In genomic region chr2:73986085-73986680, GRCh38 we compare ENCODE assay signal across 8 cellular contexts. TPM values are rescaled to one million over a fixed set of nuclear protein-coding genes. Genes with fewer than 3 reads are reported as not detected.
A peak's percentile ranks its signal among the peaks of the same experiment; 100 is the strongest.
DNase-seq lines count a peak whose midpoint lies in the region; ATAC-seq and TF ChIP-seq lines count a peak whose summit lies in the region.

No MANE protein-coding gene starts in this region.

- peak; percentile 31 for ATAC-seq in activated CD8-positive, alpha-beta T cell treated with anti-CD3 and anti-CD28 coated beads, Interleukin-2, amount 10 ng/mL, durations not matched to agents 7 days and 5 days
- peak; percentile 13 to 20 for ATAC-seq in stimulated activated naive B cell treated with anti-CD40 and anti-IgM and Interleukin-4, amounts not matched to agents 10 μg/mL and 1 μg/mL and 100 μg/mL, for 72 hours (replicated peaks)
- ATAC-seq in HG03520 (IDR thresholded peaks at IDR 0.05; ENCODE audit: unreplicated experiment), result no peak
- ATAC-seq in HG02981 (IDR thresholded peaks at IDR 0.05; ENCODE audit: unreplicated experiment), result no peak

- H3K9ac ChIP-seq in HUES6 (ENCODE audit: low read length), result peak overlapping the region; percentile 75

- TF ChIP-seq CTCF in glutamatergic neuron (IDR thresholded peaks at IDR 0.05; ENCODE audit: partially characterized antibody, unreplicated experiment), result no peak

- CTCF ChIA-PET in activated CD8-positive, alpha-beta T cell treated with anti-CD3 and anti-CD28 coated beads, Interleukin-2, amount 10 ng/mL, durations not matched to agents 7 days and 5 days (lab: Charles Lee), result interaction anchor here (0.7 to 5.0 kb wide), 10 partner anchors 10 to 160 kb away, joined by 3 to 71 read pairs (median 8); partner anchors contain the start of gene STAMBP

- no peak overlapping the region for H3K27ac ChIP-seq in HUES6 (ENCODE audit: low read depth, low read length)

- H3K36me3 Mint-ChIP-seq in activated CD8-positive, alpha-beta T cell treated with anti-CD3 and anti-CD28 coated beads, Interleukin-2, amount 10 ng/mL, durations not matched to agents 7 days and 5 days (ENCODE audit: low read depth), result peaks cover 59% of the 10 kb centered on the region
- H3K36me3 Mint-ChIP-seq in glutamatergic neuron (ENCODE audit: unreplicated experiment), result no peaks in the 10 kb centered on the region
- H3K36me3 Mint-ChIP-seq in stimulated activated naive B cell treated with anti-CD40 and anti-IgM and Interleukin-4, amounts not matched to agents 10 μg/mL and 1 μg/mL and 100 μg/mL, for 72 hours, result peaks cover 46 to 54% of the 10 kb centered on the region in 2 donors

- H3K27ac Mint-ChIP-seq in activated CD8-positive, alpha-beta T cell treated with anti-CD3 and anti-CD28 coated beads, Interleukin-2, amount 10 ng/mL, durations not matched to agents 7 days and 5 days, result peak overlapping the region; percentile 90
- no peak overlapping the region for H3K27ac Mint-ChIP-seq in glutamatergic neuron (ENCODE audit: unreplicated experiment)
- H3K27ac Mint-ChIP-seq in stimulated activated naive B cell treated with anti-CD40 and anti-IgM and Interleukin-4, amounts not matched to agents 10 μg/mL and 1 μg/mL and 100 μg/mL, for 72 hours, result peak overlapping the region; percentile 96

- H3K27me3 Mint-ChIP-seq in activated CD8-positive, alpha-beta T cell treated with anti-CD3 and anti-CD28 coated beads, Interleukin-2, amount 10 ng/mL, durations not matched to agents 7 days and 5 days (ENCODE audit: low read depth), result peaks cover 6% of the 10 kb centered on the region
- peaks cover 18% of the 10 kb centered on the region for H3K27me3 Mint-ChIP-seq in glutamatergic neuron (ENCODE audit: unreplicated experiment)
- H3K27me3 Mint-ChIP-seq in stimulated activated naive B cell treated with anti-CD40 and anti-IgM and Interleukin-4, amounts not matched to agents 10 μg/mL and 1 μg/mL and 100 μg/mL, for 72 hours, result no peaks in the 10 kb centered on the region

- no peaks in the 10 kb centered on the region for H3K9me3 Mint-ChIP-seq in activated CD8-positive, alpha-beta T cell treated with anti-CD3 and anti-CD28 coated beads, Interleukin-2, amount 10 ng/mL, durations not matched to agents 7 days and 5 days (ENCODE audit: insufficient read depth)
- peaks cover 7% of the 10 kb centered on the region for H3K9me3 Mint-ChIP-seq in glutamatergic neuron (ENCODE audit: unreplicated experiment)
- peaks cover 4 to 8% of the 10 kb centered on the region in 2 donors for H3K9me3 Mint-ChIP-seq in stimulated activated naive B cell treated with anti-CD40 and anti-IgM and Interleukin-4, amounts not matched to agents 10 μg/mL and 1 μg/mL and 100 μg/mL, for 72 hours

- peak overlapping the region; percentile 64 for H3K4me3 ChIP-seq in HUES6 (ENCODE audit: low read depth, low read length)

- peaks cover 73% of the 10 kb centered on the region for H3K4me1 Mint-ChIP-seq in activated CD8-positive, alpha-beta T cell treated with anti-CD3 and anti-CD28 coated beads, Interleukin-2, amount 10 ng/mL, durations not matched to agents 7 days and 5 days (ENCODE audit: low read depth)
- H3K4me1 Mint-ChIP-seq in glutamatergic neuron (ENCODE audit: low read depth, unreplicated experiment), result peaks cover 31% of the 10 kb centered on the region
- H3K4me1 Mint-ChIP-seq in stimulated activated naive B cell treated with anti-CD40 and anti-IgM and Interleukin-4, amounts not matched to agents 10 μg/mL and 1 μg/mL and 100 μg/mL, for 72 hours, result peaks cover 68 to 83% of the 10 kb centered on the region in 2 donors

- POLR2A ChIA-PET in activated CD8-positive, alpha-beta T cell treated with anti-CD3 and anti-CD28 coated beads, Interleukin-2, amount 10 ng/mL, durations not matched to agents 7 days and 5 days (lab: Charles Lee), result interaction anchor here (0.9 to 4.3 kb wide), 6 partner anchors 15 to 192 kb away, joined by 3 to 27 read pairs (median 6); partner anchors contain the start of genes DGUOK and MOB1A

- no peaks in the 10 kb centered on the region; the same call in 1 of the 2 replicates for H3K36me3 ChIP-seq in HUES6 (ENCODE audit: control insufficient read depth, insufficient read depth, low read length)

- H3K4me3 Mint-ChIP-seq in activated CD8-positive, alpha-beta T cell treated with anti-CD3 and anti-CD28 coated beads, Interleukin-2, amount 10 ng/mL, durations not matched to agents 7 days and 5 days, result peak overlapping the region; percentile 79
- H3K4me3 Mint-ChIP-seq in glutamatergic neuron (ENCODE audit: unreplicated experiment), result peak overlapping the region; percentile 89
- H3K4me3 Mint-ChIP-seq in stimulated activated naive B cell treated with anti-CD40 and anti-IgM and Interleukin-4, amounts not matched to agents 10 μg/mL and 1 μg/mL and 100 μg/mL, for 72 hours, result peak overlapping the region; percentile 86 to 92

- H3K27me3 ChIP-seq in HUES6 (ENCODE audit: control insufficient read depth, insufficient read depth, low read length), result peaks cover 50% of the 10 kb centered on the region

- peak; percentile 66 for DNase-seq in activated CD8-positive, alpha-beta T cell treated with anti-CD3 and anti-CD28 coated beads, Interleukin-2, amount 10 ng/mL, durations not matched to agents 7 days and 5 days
- DNase-seq in glutamatergic neuron, result no peak
- no peak for DNase-seq in stimulated activated naive B cell treated with anti-CD40 and anti-IgM and Interleukin-4, amounts not matched to agents 10 μg/mL and 1 μg/mL and 100 μg/mL, for 72 hours
- DNase-seq in NK-92 (lab: John Stamatoyannopoulos, UW; ENCODE audit: unreplicated experiment), result no peak
- no peak for DNase-seq in NCI-H446 treated with DMSO at 0.1 percent for 48 hours (lab: John Stamatoyannopoulos, UW)

- peaks cover 44% of the 10 kb centered on the region for H3K4me1 ChIP-seq in HUES6 (ENCODE audit: control insufficient read depth, insufficient read depth, low read length)

- no peaks in the 10 kb centered on the region for H3K9me3 ChIP-seq in HUES6 (ENCODE audit: control insufficient read depth, insufficient read depth, low read depth, low read length)

RNA-seq across cellular contexts. Expression of gene TET3, which starts 1.5 kb away (rescaled TPM):
- 10 to 100 TPM; 20.4 to 20.9 TPM for total RNA-seq in activated CD8-positive, alpha-beta T cell treated with anti-CD3 and anti-CD28 coated beads, Interleukin-2, amount 10 ng/mL, durations not matched to agents 7 days and 5 days
- 92.4 TPM for total RNA-seq in glutamatergic neuron (ENCODE audit: unreplicated experiment)

RNA-seq across cellular contexts. Expression of gene DGUOK, which starts 59.5 kb away (rescaled TPM):
- total RNA-seq in activated CD8-positive, alpha-beta T cell treated with anti-CD3 and anti-CD28 coated beads, Interleukin-2, amount 10 ng/mL, durations not matched to agents 7 days and 5 days, result 10 to 100 TPM; 71.5 to 72.1 TPM
- total RNA-seq in glutamatergic neuron (ENCODE audit: unreplicated experiment), result 96.8 TPM

Comparison
In these comparisons a context has a peak if more than half of its experiments do, and no peak if none do; other contexts are left out.
1. ATAC-seq: peak in activated CD8-positive, alpha-beta T cell treated with anti-CD3 and anti-CD28 coated beads, Interleukin-2, amount 10 ng/mL, durations not matched to agents 7 days and 5 days (single experiment) and stimulated activated naive B cell treated with anti-CD40 and anti-IgM and Interleukin-4, amounts not matched to agents 10 μg/mL and 1 μg/mL and 100 μg/mL, for 72 hours (2 of 2); none in HG03520 (single experiment) and HG02981 (single experiment).
2. Peak in every context shown above with its lines, with median percentiles within 50 percentile points of each other: H3K4me3 Mint-ChIP-seq.